22 cellular contexts compared by ENCODE assay signal in the genomic region with DNA sequence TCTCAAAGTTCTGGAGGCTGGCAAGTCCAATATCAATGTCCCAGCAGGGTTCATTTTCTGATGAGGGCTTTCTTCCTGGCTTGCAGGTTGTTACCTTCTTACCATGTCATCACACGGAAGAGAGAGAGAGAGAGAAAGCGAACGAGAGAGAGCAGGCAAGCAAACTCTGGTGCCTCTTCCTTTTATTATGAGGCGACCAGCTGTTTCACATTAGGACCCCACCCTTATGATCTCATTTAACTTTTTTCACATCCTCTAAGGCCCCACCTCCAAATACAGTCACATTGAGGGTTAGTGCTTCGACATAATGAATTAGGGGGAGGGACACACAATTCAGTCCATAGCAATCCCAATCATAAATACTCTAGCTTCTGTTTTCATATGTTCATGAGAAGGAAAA. TPM values are rescaled to one million over a fixed set of nuclear protein-coding genes. Genes with fewer than 3 reads are reported as not detected.
A peak's percentile ranks its signal among the peaks of the same experiment; 100 is the strongest.
DNase-seq lines count a peak whose midpoint lies in the region; ATAC-seq and TF ChIP-seq lines count a peak whose summit lies in the region.
"Had no signal": no experiment of that assay in that cellular context is flagged by ENCODE, and none has a peak within 500 bp of the region (broad histone marks: within the 10 kb centered on the region; RNA-seq: fewer than 3 reads in every experiment).

No MANE protein-coding gene starts in this region.

- POLR2A ChIA-PET in activated naive CD8-positive, alpha-beta T cell treated with anti-CD3 and anti-CD28 coated beads, Interleukin-2, amount 10 ng/mL, durations not matched to agents 7 days and 5 days (lab: Charles Lee) = interaction anchor here (2.0 kb wide), 1 partner anchor 26 kb away, joined by 9 read pairs; no protein-coding TSS in a partner anchor

- H3K27me3 Mint-ChIP-seq in activated T-cell treated with anti-CD3 and anti-CD28 coated beads, Interleukin-2, amount 50 U/mL, for 72 hours (ENCODE audit: low read depth) = no peaks in the 10 kb centered on the region
- H3K27me3 Mint-ChIP-seq in IgD-negative memory B cell = no peaks in the 10 kb centered on the region
- H3K27me3 Mint-ChIP-seq in activated naive CD8-positive, alpha-beta T cell treated with anti-CD3 and anti-CD28 coated beads, Interleukin-2, amount 10 ng/mL, durations not matched to agents 7 days and 5 days = no peaks in the 10 kb centered on the region

- no peak for DNase-seq in activated T-cell treated with anti-CD3 and anti-CD28 coated beads, Interleukin-2, amount 50 U/mL, for 72 hours
- no peak for DNase-seq in activated T-cell treated with anti-CD3 and anti-CD28 coated beads, Interleukin-2, amount 50 U/mL, for 1 hour
- DNase-seq in activated naive CD8-positive, alpha-beta T cell treated with anti-CD3 and anti-CD28 coated beads, Interleukin-2, amount 10 ng/mL, durations not matched to agents 7 days and 5 days = no peak
- no peak for DNase-seq in spleen
- DNase-seq in transverse colon = no peak
- no peak for DNase-seq in hypothalamus (lab: John Stamatoyannopoulos, UW)
- DNase-seq in substantia nigra (lab: John Stamatoyannopoulos, UW) = no peak
- DNase-seq: ACHN; anterior cingulate cortex; DMS79 treated with DMSO at 0.1 percent for 48 hours; HFFc6; NCI-H1694 treated with DMSO at 0.1 percent for 48 hours; NCI-H2227 treated with DMSO at 0.1 percent for 48 hours; NCI-H82; Peyer's patch; stimulated activated CD8-positive, alpha-beta memory T cell treated with anti-CD3 and anti-CD28 coated beads, Interleukin-4, amount 100 ng/mL, for 48 hours; testis had no signal

- H3K4me3 ChIP-seq in spleen = no peak overlapping the region
- no peak overlapping the region for H3K4me3 ChIP-seq in transverse colon
- H3K4me3 ChIP-seq: Peyer's patch, smooth muscle cell, testis had no signal

- TF ChIP-seq CTCF in spleen (IDR thresholded peaks at IDR 0.05 in 8 of 11, conservative IDR thresholded peaks at IDR 0.05 in 3 of 11) (no peak), transverse colon (IDR thresholded peaks at IDR 0.05) (no peak)

- H3K9me3 Mint-ChIP-seq in activated T-cell treated with anti-CD3 and anti-CD28 coated beads, Interleukin-2, amount 50 U/mL, for 72 hours = peaks cover 0 to 1% of the 10 kb centered on the region in 2 donors
- H3K9me3 Mint-ChIP-seq in IgD-negative memory B cell = peaks cover 0 to 2% (median 0%) of the 10 kb centered on the region in 3 donors
- no peaks in the 10 kb centered on the region for H3K9me3 Mint-ChIP-seq in activated naive CD8-positive, alpha-beta T cell treated with anti-CD3 and anti-CD28 coated beads, Interleukin-2, amount 10 ng/mL, durations not matched to agents 7 days and 5 days

- TF ChIP-seq EP300 in transverse colon (IDR thresholded peaks at IDR 0.05; ENCODE audit: low read depth) = no peak

- ATAC-seq in activated T-cell treated with anti-CD3 and anti-CD28 coated beads, Interleukin-2, amount 50 U/mL, for 72 hours (replicated peaks in 1 of 2) = peak; percentile 43 to 80
- peak; percentile 69 for ATAC-seq in activated naive CD8-positive, alpha-beta T cell treated with anti-CD3 and anti-CD28 coated beads, Interleukin-2, amount 10 ng/mL, durations not matched to agents 7 days and 5 days (ENCODE audit: low read depth)
- ATAC-seq: esophagus mucosa had no signal

- H3K27ac ChIP-seq in spleen = peak overlapping the region in 5 of 8 donors; percentile 36 to 59 (median 51)
- H3K27ac ChIP-seq in transverse colon = no peak overlapping the region
- no peak overlapping the region for H3K27ac ChIP-seq in substantia nigra (ENCODE audit: low read depth, low read length, poor library complexity, severe bottlenecking)
- H3K27ac ChIP-seq: Peyer's patch, testis had no signal

- H3K4me1 ChIP-seq in spleen (peaks cover 0 to 9% (median 2%) of the 10 kb centered on the region in 6 donors), transverse colon (no peaks in the 10 kb centered on the region)
- H3K4me1 ChIP-seq: Peyer's patch, testis had no signal

- TF ChIP-seq POLR2A in spleen (IDR thresholded peaks at IDR 0.05) (no peak), transverse colon (IDR thresholded peaks at IDR 0.05) (no peak)

- H3K36me3 ChIP-seq in spleen (no peaks in the 10 kb centered on the region), transverse colon (no peaks in the 10 kb centered on the region)
- H3K36me3 ChIP-seq: Peyer's patch had no signal

- peak overlapping the region; percentile 14 to 65 for H3K4me3 Mint-ChIP-seq in activated T-cell treated with anti-CD3 and anti-CD28 coated beads, Interleukin-2, amount 50 U/mL, for 72 hours
- peak overlapping the region in 3 of 4 donors; percentile 13 to 76 (median 43) for H3K4me3 Mint-ChIP-seq in IgD-negative memory B cell
- peak overlapping the region; percentile 58 for H3K4me3 Mint-ChIP-seq in activated naive CD8-positive, alpha-beta T cell treated with anti-CD3 and anti-CD28 coated beads, Interleukin-2, amount 10 ng/mL, durations not matched to agents 7 days and 5 days
- H3K4me3 Mint-ChIP-seq: HFFc6, neural crest cell had no signal

- in situ Hi-C loops in transverse colon (cut with MboI; ENCODE audit: low pct_ligation_motif_present in 1 of 4, low pct_unique_long_range_greater_than_20kb in 1 of 4, low sequenced_read_pairs in 3 of 4) = no loop called here

- intact Hi-C loops in spleen (cut with DNase I; ENCODE audit: low total_unique reads) (no loop called here), transverse colon (cut with DNase I; ENCODE audit: low total_unique reads) (no loop called here)

- H3K27ac Mint-ChIP-seq in activated T-cell treated with anti-CD3 and anti-CD28 coated beads, Interleukin-2, amount 50 U/mL, for 72 hours = no peak overlapping the region
- H3K27ac Mint-ChIP-seq in IgD-negative memory B cell = peak overlapping the region; percentile 43 to 61 (median 49)
- H3K27ac Mint-ChIP-seq in activated naive CD8-positive, alpha-beta T cell treated with anti-CD3 and anti-CD28 coated beads, Interleukin-2, amount 10 ng/mL, durations not matched to agents 7 days and 5 days = peak overlapping the region; percentile 65
- H3K27ac Mint-ChIP-seq: HFFc6 had no signal

- H3K9me3 ChIP-seq in spleen (no peaks in the 10 kb centered on the region), transverse colon (no peaks in the 10 kb centered on the region)
- H3K9me3 ChIP-seq: Peyer's patch, testis had no signal

- H3K4me1 Mint-ChIP-seq in activated T-cell treated with anti-CD3 and anti-CD28 coated beads, Interleukin-2, amount 50 U/mL, for 72 hours (ENCODE audit: low read depth) = peaks cover 5% of the 10 kb centered on the region
- peaks cover 18 to 28% (median 25%) of the 10 kb centered on the region in 3 donors for H3K4me1 Mint-ChIP-seq in IgD-negative memory B cell
- H3K4me1 Mint-ChIP-seq in activated naive CD8-positive, alpha-beta T cell treated with anti-CD3 and anti-CD28 coated beads, Interleukin-2, amount 10 ng/mL, durations not matched to agents 7 days and 5 days = peaks cover 16% of the 10 kb centered on the region
- H3K4me1 Mint-ChIP-seq: neural crest cell had no signal

- no peaks in the 10 kb centered on the region for H3K36me3 Mint-ChIP-seq in activated T-cell treated with anti-CD3 and anti-CD28 coated beads, Interleukin-2, amount 50 U/mL, for 72 hours (ENCODE audit: insufficient read depth in 2 of 2)
- no peaks in the 10 kb centered on the region for H3K36me3 Mint-ChIP-seq in IgD-negative memory B cell
- H3K36me3 Mint-ChIP-seq in activated naive CD8-positive, alpha-beta T cell treated with anti-CD3 and anti-CD28 coated beads, Interleukin-2, amount 10 ng/mL, durations not matched to agents 7 days and 5 days = peaks cover 8% of the 10 kb centered on the region

- WGBS in spleen, 5 donors = 32 to 58% (median 37%) methylated on average over 5 of the region's 5 CpGs
- 52% methylated on average over 5 of the region's 5 CpGs; no CpG with 5 or more reads in 1 of the 2 donors for WGBS in transverse colon (ENCODE audit: low coverage in 1 of 2), 2 donors

- H3K27me3 ChIP-seq in spleen (replicated peaks in 1 of 7) = no peaks in the 10 kb centered on the region
- no peaks in the 10 kb centered on the region for H3K27me3 ChIP-seq in transverse colon
- H3K27me3 ChIP-seq: Peyer's patch, testis had no signal

RNA-seq across cellular contexts. Expression of a gene that starts 10.6 kb away (rescaled TPM):
- 10 to 100 TPM; 19.1 to 20.0 TPM for total RNA-seq in activated T-cell treated with anti-CD3 and anti-CD28 coated beads, Interleukin-2, amount 50 U/mL, for 72 hours
- polyA plus RNA-seq in IgD-negative memory B cell = 2.9 TPM
- 10 to 100 TPM; 56.1 to 59.4 TPM for total RNA-seq in activated naive CD8-positive, alpha-beta T cell treated with anti-CD3 and anti-CD28 coated beads, Interleukin-2, amount 10 ng/mL, durations not matched to agents 7 days and 5 days
- total RNA-seq in spleen = 10 to 100 TPM; 18.2 to 47.9 (median 23.3) TPM
- 1 to 10 TPM; 3.6 to 4.7 (median 3.9) TPM for polyA plus RNA-seq in spleen
- total RNA-seq in transverse colon = 1 to 10 TPM in 3 of 4 donors, not detected in 1; 1.2 to 8.8 (median 3.8) TPM
- total RNA-seq: HFFc6, neural crest cell, pulmonary artery endothelial cell, smooth muscle cell had no signal
- polyA plus RNA-seq: smooth muscle cell had no signal

Comparison
In these comparisons a context has a peak if more than half of its experiments do, and no peak if none do; other contexts are left out.
1. H3K27ac ChIP-seq: peak in spleen (5 of 8); none in transverse colon (0 of 4) and substantia nigra (single experiment).
2. Peak in every context shown above with its lines, with median percentiles within 50 percentile points of each other: H3K4me3 Mint-ChIP-seq.